Comparison of ENCODE assay signal across 8 cellular contexts in the genomic region with DNA sequence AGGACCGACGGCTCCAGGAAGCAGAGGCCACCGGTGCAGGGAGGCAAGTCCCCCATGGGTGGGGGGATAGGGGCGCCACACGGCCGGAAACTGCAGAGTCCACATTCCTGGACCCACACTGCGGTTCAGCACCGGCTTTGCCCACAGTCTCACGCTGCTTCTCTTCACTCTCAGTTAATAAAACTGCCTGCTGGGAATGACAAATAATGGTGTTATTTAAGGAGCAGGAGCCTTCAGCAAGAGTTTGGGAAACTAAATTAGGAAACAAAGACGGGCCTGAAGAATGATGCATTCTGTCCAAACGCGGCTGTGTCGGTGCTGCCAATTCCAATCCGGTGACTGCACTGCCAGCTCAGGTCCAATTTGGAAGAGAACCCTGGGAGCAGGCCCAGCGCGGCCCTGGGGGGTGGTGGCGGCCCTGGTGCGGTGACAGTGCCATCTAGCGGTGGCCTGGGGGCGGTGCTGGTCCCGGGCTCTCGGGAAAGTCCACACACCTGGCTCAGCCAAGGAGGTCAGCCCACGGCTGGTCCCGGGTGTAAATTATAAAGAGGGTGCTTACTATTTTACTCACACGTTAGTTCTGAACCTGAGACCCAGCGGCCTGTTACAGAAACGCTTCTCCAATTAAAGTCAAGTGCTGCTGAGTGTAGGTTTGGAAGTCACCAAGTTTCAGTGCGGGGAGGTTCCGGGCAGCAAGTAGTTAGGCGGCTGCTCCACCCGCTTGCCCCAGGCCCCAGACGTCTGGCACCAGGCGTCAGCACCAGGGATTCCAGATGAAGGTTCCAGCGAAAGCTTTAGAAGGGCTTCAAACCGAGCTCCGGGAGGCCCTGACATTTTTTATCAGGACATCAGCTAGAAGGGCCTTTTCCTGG.
A peak's percentile ranks its signal among the peaks of the same experiment; 100 is the strongest.
DNase-seq lines count a peak whose midpoint lies in the region; ATAC-seq, FAIRE-seq and TF ChIP-seq lines count a peak whose summit lies in the region.

No MANE protein-coding gene starts in this region.

- DNase-seq in SKM-1 treated with dmso at 0.1 percent for 144 hours (lab: John Stamatoyannopoulos, UW; ENCODE audit: unreplicated experiment) (peak; percentile 16), amygdala (lab: John Stamatoyannopoulos, UW) (peak in 55 of 56 donors; percentile 18 to 89 (median 69)), left ventricle myocardium superior (peak; percentile 93), urothelium cell line (ENCODE audit: low spot score) (peak; percentile 85)

- intact Hi-C loops in left ventricle myocardium superior (cut with micrococcal nuclease) = no loop called here

- no peaks in the 10 kb centered on the region for H3K27me3 ChIP-seq in rectal smooth muscle tissue (ENCODE audit: control insufficient read depth, insufficient read depth, low read length)

- H3K27ac ChIP-seq in C4-2B (no peak overlapping the region), rectal smooth muscle tissue (ENCODE audit: low read depth, low read length) (peak overlapping the region; percentile 94)

- peak; percentile 97 for TF ChIP-seq CTCF in C4-2B (conservative IDR thresholded peaks at IDR 0.05)

- peaks cover 14% of the 10 kb centered on the region for H3K4me1 ChIP-seq in rectal smooth muscle tissue (ENCODE audit: control insufficient read depth, insufficient read depth, low read length)

- no peak for FAIRE-seq in urothelium cell line (lab: Jason Lieb, UNC)

- no peak overlapping the region for H3K9ac ChIP-seq in rectal smooth muscle tissue (ENCODE audit: low read length)

- ATAC-seq in GM19372 (IDR thresholded peaks at IDR 0.05; ENCODE audit: low read depth, unreplicated experiment) = peak; percentile 88
- ATAC-seq in HG03520 (IDR thresholded peaks at IDR 0.05; ENCODE audit: unreplicated experiment) = peak; percentile 90
- ATAC-seq in left ventricle myocardium superior = peak; percentile 96

- no peaks in the 10 kb centered on the region for H3K36me3 ChIP-seq in rectal smooth muscle tissue (ENCODE audit: control insufficient read depth, insufficient read depth, low read length)

- no peak overlapping the region for H3K4me3 ChIP-seq in rectal smooth muscle tissue (ENCODE audit: low read length)

Comparison
In these comparisons a context has a peak if more than half of its experiments do, and no peak if none do; other contexts are left out.
1. DNase-seq: peak in every context shown above with its lines; median percentile 93 in left ventricle myocardium superior; 85 in urothelium cell line; 69 in amygdala; 16 in SKM-1 treated with dmso at 0.1 percent for 144 hours.